In the genomic region with DNA sequence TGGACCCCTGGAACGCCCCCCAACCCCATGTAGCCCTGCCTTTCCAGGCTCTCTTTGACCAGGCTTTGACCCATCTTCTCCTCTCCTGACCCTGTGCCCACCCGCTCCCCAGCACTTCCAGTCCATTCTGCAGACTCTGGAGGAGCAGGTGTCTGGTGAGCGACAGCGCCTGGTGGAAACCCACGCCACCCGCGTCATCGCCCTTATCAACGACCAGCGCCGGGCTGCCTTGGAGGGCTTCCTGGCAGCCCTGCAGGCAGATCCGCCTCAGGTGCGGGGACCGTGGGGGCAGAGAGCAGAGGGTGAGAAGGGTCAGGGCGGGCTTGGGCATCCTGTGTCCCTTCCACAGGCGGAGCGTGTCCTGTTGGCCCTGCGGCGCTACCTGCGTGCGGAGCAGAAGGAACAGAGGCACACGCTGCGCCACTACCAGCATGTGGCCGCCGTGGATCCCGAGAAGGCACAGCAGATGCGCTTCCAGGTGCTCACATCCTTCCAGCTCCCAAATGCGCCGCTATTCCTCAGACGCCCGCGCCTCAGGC, we compare ENCODE assay signal across 28 cellular contexts. TPM values are rescaled to one million over a fixed set of nuclear protein-coding genes. Genes with fewer than 3 reads are reported as not detected.
DNase-seq lines count a peak whose midpoint lies in the region; ATAC-seq and TF ChIP-seq lines count a peak whose summit lies in the region.
"Had no signal": no experiment of that assay in that cellular context is flagged by ENCODE, and none has a peak within 500 bp of the region (broad histone marks: within the 10 kb centered on the region; RNA-seq: fewer than 3 reads in every experiment).

No MANE protein-coding gene starts in this region.

- no peak overlapping the region for H2BK5ac ChIP-seq in mesenchymal stem cell (ENCODE audit: low read depth, low read length, poor library complexity, severe bottlenecking)

- ATAC-seq in right cardiac atrium (no peak), GM21723 (IDR thresholded peaks at IDR 0.05; ENCODE audit: unreplicated experiment) (no peak)

- H3K9me3 Mint-ChIP-seq in neural progenitor cell, result no peaks in the 10 kb centered on the region
- H3K9me3 Mint-ChIP-seq: CD4-positive, alpha-beta memory T cell; CD8-positive, alpha-beta memory T cell had no signal

- H3K27me3 ChIP-seq in right cardiac atrium (ENCODE audit: control insufficient read depth, insufficient read depth) (no peaks in the 10 kb centered on the region), right atrium auricular region (no peaks in the 10 kb centered on the region), mesenchymal stem cell (ENCODE audit: control insufficient read depth in 1 of 2, insufficient read depth in 1 of 2, low read length in 2 of 2) (peaks cover 23 to 50% of the 10 kb centered on the region in 2 experiments), neural progenitor cell (no peaks in the 10 kb centered on the region), thyroid gland (no peaks in the 10 kb centered on the region)
- H3K27me3 ChIP-seq: BE2C had no signal

- H3K4me1 Mint-ChIP-seq in neural progenitor cell, result peaks cover 14% of the 10 kb centered on the region

- H3K27ac ChIP-seq in right cardiac atrium (ENCODE audit: low read length) (no peak overlapping the region), right atrium auricular region (no peak overlapping the region), mesenchymal stem cell (ENCODE audit: low read length, poor library complexity, severe bottlenecking) (no peak overlapping the region), neural progenitor cell (no peak overlapping the region), thyroid gland (no peak overlapping the region)
- H3K27ac ChIP-seq: BLaER1 had no signal

- no peak overlapping the region for H3K14ac ChIP-seq in mesenchymal stem cell (ENCODE audit: low read length in 2 of 2)

- H2BK120ac ChIP-seq in mesenchymal stem cell (ENCODE audit: low read depth, low read length), result no peak overlapping the region

- H3K18ac ChIP-seq in mesenchymal stem cell (ENCODE audit: low read depth in 1 of 2, low read length in 2 of 2), result no peak overlapping the region

- H3K9me3 ChIP-seq in right cardiac atrium (ENCODE audit: control insufficient read depth, low read length), result no peaks in the 10 kb centered on the region
- no peaks in the 10 kb centered on the region for H3K9me3 ChIP-seq in right atrium auricular region
- no peaks in the 10 kb centered on the region for H3K9me3 ChIP-seq in mesenchymal stem cell (ENCODE audit: control insufficient read depth, low read length)
- H3K9me3 ChIP-seq in neural progenitor cell (ENCODE audit: low read depth), result no peaks in the 10 kb centered on the region
- no peaks in the 10 kb centered on the region for H3K9me3 ChIP-seq in thyroid gland
- H3K9me3 ChIP-seq: BE2C, BLaER1 had no signal

- no peak overlapping the region for H2BK15ac ChIP-seq in mesenchymal stem cell (ENCODE audit: low read depth, poor library complexity, severe bottlenecking)

- peaks cover 15% of the 10 kb centered on the region for H4K20me1 ChIP-seq in neural progenitor cell (ENCODE audit: low read depth)

- H2AK5ac ChIP-seq in mesenchymal stem cell (ENCODE audit: low read length, severe bottlenecking), result no peak overlapping the region

- no peaks in the 10 kb centered on the region for H3K79me1 ChIP-seq in mesenchymal stem cell (replicated peaks; ENCODE audit: low read length, poor library complexity, severe bottlenecking)

- TF ChIP-seq CTCF in right atrium auricular region (IDR thresholded peaks at IDR 0.05) (no peak), neural progenitor cell (IDR thresholded peaks at IDR 0.05) (no peak), thyroid gland (IDR thresholded peaks at IDR 0.05) (no peak), GM10248 (IDR thresholded peaks at IDR 0.05; ENCODE audit: control extremely low read depth, extremely low read depth, low read depth, missing control alignments) (no peak)

- peaks cover 22% of the 10 kb centered on the region for H3K36me3 Mint-ChIP-seq in neural progenitor cell
- H3K36me3 Mint-ChIP-seq: CD4-positive, alpha-beta memory T cell; CD4-positive, CD25-positive, alpha-beta regulatory T cell; CD8-positive, alpha-beta memory T cell had no signal

- 93% methylated on average over 32 of the region's 32 CpGs for WGBS in right cardiac atrium
- WGBS in mesenchymal stem cell, result 94% methylated on average over 32 of the region's 32 CpGs
- WGBS in thyroid gland, 2 donors, result 95% methylated on average over 32 of the region's 32 CpGs

- CTCF ChIA-PET in GM10248 (lab: Yijun Ruan, JAX), result no interaction called here

- H3K27me3 Mint-ChIP-seq in neural progenitor cell (ENCODE audit: insufficient read depth, low read depth), result peaks cover 2% of the 10 kb centered on the region

- peak overlapping the region; percentile 18 for H3K27ac Mint-ChIP-seq in neural progenitor cell
- H3K27ac Mint-ChIP-seq: CD14-positive monocyte; CD4-positive, CD25-positive, alpha-beta regulatory T cell; CD8-positive, alpha-beta memory T cell had no signal

- no peak overlapping the region for H3K4me3 Mint-ChIP-seq in neural progenitor cell
- H3K4me3 Mint-ChIP-seq: CD14-positive monocyte; CD4-positive, CD25-positive, alpha-beta regulatory T cell; CD8-positive, alpha-beta memory T cell had no signal

- no peak for TF ChIP-seq POLR2A in thyroid gland (IDR thresholded peaks at IDR 0.05)

- no peaks in the 10 kb centered on the region for H3K36me3 ChIP-seq in right atrium auricular region
- H3K36me3 ChIP-seq in mesenchymal stem cell (ENCODE audit: control insufficient read depth in 1 of 2, insufficient read depth in 2 of 2, low read depth in 1 of 2, low read length in 2 of 2), result peaks cover 0 to 8% of the 10 kb centered on the region in 2 experiments
- no peaks in the 10 kb centered on the region for H3K36me3 ChIP-seq in neural progenitor cell
- H3K36me3 ChIP-seq in thyroid gland, result no peaks in the 10 kb centered on the region
- H3K36me3 ChIP-seq: BLaER1 had no signal

- POLR2A ChIA-PET in GM10248 (lab: Yijun Ruan, JAX), result no interaction called here

- H3K9ac ChIP-seq in mesenchymal stem cell (ENCODE audit: low read length) (no peak overlapping the region), neural progenitor cell (no peak overlapping the region)
- H3K9ac ChIP-seq: BLaER1 had no signal

- no peak overlapping the region for H3K4ac ChIP-seq in mesenchymal stem cell (ENCODE audit: low read depth in 1 of 2, low read length in 2 of 2)

- peaks cover 15% of the 10 kb centered on the region for H3F3A ChIP-seq in neural progenitor cell (ENCODE audit: low read depth)

- DNase-seq in right cardiac atrium (peak in 2 of 3 donors; percentile 34 to 51), right atrium auricular region (ENCODE audit: low spot score) (no peak), mesenchymal stem cell (no peak), neural progenitor cell (ENCODE audit: low spot score) (no peak), thyroid gland (no peak), GM10248 (ENCODE audit: extremely low spot score) (no peak)
- DNase-seq: 8988T; ACHN; BE2C; C1 segment of cervical spinal cord; CD4-positive, alpha-beta memory T cell; CD4-positive, CD25-positive, alpha-beta regulatory T cell; CD8-positive, alpha-beta memory T cell; COR-L47; DMS 273 treated with DMSO at 0.1 percent for 48 hours; DMS153; DMS53; DMS79; DND-41; EL; GDM1 had no signal

- H3K4me1 ChIP-seq in right cardiac atrium (ENCODE audit: control insufficient read depth, insufficient read depth, low read length) (no peaks in the 10 kb centered on the region), right atrium auricular region (peaks cover 0 to 14% of the 10 kb centered on the region in 2 donors), mesenchymal stem cell (ENCODE audit: control insufficient read depth, insufficient read depth, low read depth, low read length) (peaks cover 10% of the 10 kb centered on the region), neural progenitor cell (no peaks in the 10 kb centered on the region), thyroid gland (peaks cover 6 to 7% of the 10 kb centered on the region in 2 donors)

- no peak overlapping the region for H2BK12ac ChIP-seq in mesenchymal stem cell (ENCODE audit: low read length in 2 of 2)

- no peaks in the 10 kb centered on the region for H3K79me2 ChIP-seq in neural progenitor cell (ENCODE audit: low read depth)

- no peak overlapping the region for H3K23ac ChIP-seq in mesenchymal stem cell (ENCODE audit: low read length in 2 of 2)

- intact Hi-C loops in right cardiac atrium (cut with DNase I) (no loop called here), thyroid gland (cut with DNase I) (no loop called here)

- peak overlapping the region; percentile 42 for H4K8ac ChIP-seq in mesenchymal stem cell (ENCODE audit: low read length)

- peak overlapping the region; percentile 66 for H4K91ac ChIP-seq in mesenchymal stem cell (ENCODE audit: low read length)

- H3K4me2 ChIP-seq in mesenchymal stem cell (ENCODE audit: low read length, poor library complexity, severe bottlenecking) (no peak overlapping the region), neural progenitor cell (no peak overlapping the region)
- H3K4me2 ChIP-seq: BLaER1 had no signal

- H2AFZ ChIP-seq in mesenchymal stem cell (ENCODE audit: low read depth, low read length) (no peak overlapping the region), neural progenitor cell (replicated peaks) (no peak overlapping the region)

- H3K4me3 ChIP-seq in right cardiac atrium (ENCODE audit: low read length) (no peak overlapping the region), right atrium auricular region (no peak overlapping the region), mesenchymal stem cell (ENCODE audit: insufficient read depth in 1 of 2, low read depth in 1 of 2, low read length in 2 of 2) (no peak overlapping the region), neural progenitor cell (no peak overlapping the region), thyroid gland (replicated peaks in 1 of 3) (no peak overlapping the region)
- H3K4me3 ChIP-seq: BLaER1 had no signal

RNA-seq across cellular contexts. Expression of a gene that starts 6.1 kb away (rescaled TPM):
- 10 to 100 TPM; 18.0 to 26.3 (median 21.0) TPM for total RNA-seq in right cardiac atrium
- polyA plus RNA-seq in right cardiac atrium, result 33.2 TPM
- 10 to 100 TPM; 17.5 to 33.6 TPM for total RNA-seq in right atrium auricular region
- polyA plus RNA-seq in mesenchymal stem cell (2013, experiment 1 of 2), result 14.1 TPM
- polyA plus RNA-seq in mesenchymal stem cell (2013, experiment 2 of 2), result 14.4 TPM
- total RNA-seq in neural progenitor cell (ENCODE audit: low replicate concordance), result 89.5 and 191 TPM in 2 replicates
- total RNA-seq in thyroid gland, result 1 to 10 TPM in 2 of 4 donors, under 1 TPM in 2; 0.67 to 5.3 (median 2.8) TPM
- total RNA-seq: CD4-positive, alpha-beta memory T cell; CD4-positive, CD25-positive, alpha-beta regulatory T cell had no signal
- polyA plus RNA-seq: CD14-positive monocyte; CD4-positive, CD25-positive, alpha-beta regulatory T cell; CD8-positive, alpha-beta memory T cell had no signal

RNA-seq across cellular contexts. Expression of a gene that starts 17.8 kb away (rescaled TPM):
- not detected for total RNA-seq in right cardiac atrium
- polyA plus RNA-seq in right cardiac atrium, result not detected
- under 1 TPM in 1 of 2 donors, not detected in 1; 0.51 TPM for total RNA-seq in right atrium auricular region
- polyA plus RNA-seq in mesenchymal stem cell (2013, experiment 1 of 2), result 0.08 TPM
- 0.05 TPM for polyA plus RNA-seq in mesenchymal stem cell (2013, experiment 2 of 2)
- total RNA-seq in neural progenitor cell (ENCODE audit: low replicate concordance), result 2.4 and 5.5 TPM in 2 replicates
- total RNA-seq in thyroid gland, result under 1 TPM in 2 of 4 donors, not detected in 2; 0.20 to 0.33 TPM
- total RNA-seq: CD4-positive, alpha-beta memory T cell; CD4-positive, CD25-positive, alpha-beta regulatory T cell had no signal
- polyA plus RNA-seq: AG04450; CD14-positive monocyte; CD4-positive, CD25-positive, alpha-beta regulatory T cell; CD8-positive, alpha-beta memory T cell had no signal

RNA-seq across cellular contexts. Expression of a gene that starts 22.2 kb away (rescaled TPM):
- total RNA-seq in right cardiac atrium (not detected), right atrium auricular region (not detected), neural progenitor cell (ENCODE audit: low replicate concordance) (0.40 and 0.62 TPM in 2 replicates), thyroid gland (not detected)
- polyA plus RNA-seq in right cardiac atrium, result not detected
- not detected for polyA plus RNA-seq in mesenchymal stem cell (2013, experiment 1 of 2)
- polyA plus RNA-seq in mesenchymal stem cell (2013, experiment 2 of 2), result not detected
- total RNA-seq: A673; CD4-positive, alpha-beta memory T cell; CD4-positive, CD25-positive, alpha-beta regulatory T cell; CD8-positive, alpha-beta memory T cell; Daoy; G401 had no signal
- polyA plus RNA-seq: AG04450; CD14-positive monocyte; CD4-positive, alpha-beta memory T cell; CD4-positive, CD25-positive, alpha-beta regulatory T cell; CD8-positive, alpha-beta memory T cell had no signal

RNA-seq across cellular contexts. Expression of a gene that starts 25.9 kb away (rescaled TPM):
- 10 to 100 TPM in 1 of 4 donors, 1 to 10 TPM in 3; 4.4 to 10.7 (median 6.3) TPM for total RNA-seq in right cardiac atrium
- 6.4 TPM for polyA plus RNA-seq in right cardiac atrium
- 1 to 10 TPM; 1.3 to 2.1 TPM for total RNA-seq in right atrium auricular region
- polyA plus RNA-seq in mesenchymal stem cell (2013, experiment 1 of 2), result 4.7 TPM
- polyA plus RNA-seq in mesenchymal stem cell (2013, experiment 2 of 2), result 4.1 TPM
- total RNA-seq in neural progenitor cell (ENCODE audit: low replicate concordance), result 1.3 and 4.7 TPM in 2 replicates
- 10 to 100 TPM in 3 of 4 donors, 1 to 10 TPM in 1; 7.0 to 56.7 (median 16.9) TPM for total RNA-seq in thyroid gland

RNA-seq across cellular contexts. Expression of a gene that starts 27.9 kb away (rescaled TPM):
- total RNA-seq in right cardiac atrium (1 to 10 TPM; 2.3 to 4.4 (median 2.7) TPM), right atrium auricular region (1 to 10 TPM in 1 of 2 donors, not detected in 1; 3.3 TPM), neural progenitor cell (ENCODE audit: low replicate concordance) (not detected in 2 replicates), thyroid gland (1 to 10 TPM in 2 of 4 donors, not detected in 2; 1.4 to 4.4 TPM)
- 2.6 TPM for polyA plus RNA-seq in right cardiac atrium
- 1.4 TPM for polyA plus RNA-seq in mesenchymal stem cell (2013, experiment 1 of 2)
- 1.4 TPM for polyA plus RNA-seq in mesenchymal stem cell (2013, experiment 2 of 2)
- total RNA-seq: Daoy, G401 had no signal

Comparison
In these comparisons a context has a peak if more than half of its experiments do, and no peak if none do; other contexts are left out.
1. DNase-seq: peak in right cardiac atrium (2 of 3); none in right atrium auricular region (single experiment), mesenchymal stem cell (single experiment), neural progenitor cell (single experiment), thyroid gland (0 of 2) and GM10248 (single experiment).